In genomic region chr1:12339410-12339809, GRCh38 we compare ENCODE assay signal across 1 cellular context.
TF ChIP-seq lines count a peak whose summit lies in the region.

No MANE protein-coding gene starts in this region.

TF ChIP-seq in GM23338, 12 proteins besides CTCF, POLR2A, EP300 and RAD21 (continued from another document):
- TF ChIP-seq ZNF462 (CRISPR knock-in tag; IDR thresholded peaks at IDR 0.05) = no peak
- TF ChIP-seq, protein P1, sequence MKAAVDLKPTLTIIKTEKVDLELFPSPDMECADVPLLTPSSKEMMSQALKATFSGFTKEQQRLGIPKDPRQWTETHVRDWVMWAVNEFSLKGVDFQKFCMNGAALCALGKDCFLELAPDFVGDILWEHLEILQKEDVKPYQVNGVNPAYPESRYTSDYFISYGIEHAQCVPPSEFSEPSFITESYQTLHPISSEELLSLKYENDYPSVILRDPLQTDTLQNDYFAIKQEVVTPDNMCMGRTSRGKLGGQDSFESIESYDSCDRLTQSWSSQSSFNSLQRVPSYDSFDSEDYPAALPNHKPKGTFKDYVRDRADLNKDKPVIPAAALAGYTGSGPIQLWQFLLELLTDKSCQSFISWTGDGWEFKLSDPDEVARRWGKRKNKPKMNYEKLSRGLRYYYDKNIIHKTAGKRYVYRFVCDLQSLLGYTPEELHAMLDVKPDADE (IDR thresholded peaks at IDR 0.05) = no peak
